Comparison of ENCODE assay signal across 8 cellular contexts in genomic region chr1:225923692-225924555, GRCh38. TPM values are rescaled to one million over a fixed set of nuclear protein-coding genes. Genes with fewer than 3 reads are reported as not detected.
DNase-seq lines count a peak whose midpoint lies in the region; ATAC-seq lines count a peak whose summit lies in the region.

TSS of gene PYCR2 (minus strand) at chr1:225924250. CDS start at chr1:225924110, 140 bp downstream.

- H2AFZ ChIP-seq in Karpas-422 (ENCODE audit: low read length) = peak within 1 kb of the TSS; percentile 79; the same call in 1 of the 2 replicates

- H3K4me3 Mint-ChIP-seq in naive thymus-derived CD8-positive, alpha-beta T cell = peak within 1 kb of the TSS; percentile 92 to 98 (median 96)

- H3K4me2 ChIP-seq in Karpas-422 (ENCODE audit: low read depth, low read length, poor library complexity, severe bottlenecking) = peak within 1 kb of the TSS; percentile 91

- H4K20me1 ChIP-seq in Karpas-422 (ENCODE audit: insufficient read depth, low read depth, low read length) = no peaks in the 10 kb centered on the region

- H3K4me3 ChIP-seq in Karpas-422 (ENCODE audit: low read length) = peak within 1 kb of the TSS; percentile 94

- H3K27ac ChIP-seq in Karpas-422 (ENCODE audit: low read length) = peak within 1 kb of the TSS; percentile 84

- H3K36me3 Mint-ChIP-seq in naive thymus-derived CD8-positive, alpha-beta T cell = peaks cover 0 to 34% (median 5%) of the 10 kb centered on the region in 3 donors

- H3K9me3 Mint-ChIP-seq in naive thymus-derived CD8-positive, alpha-beta T cell = no peaks in the 10 kb centered on the region

- peak within 1 kb of the TSS; percentile 96 for H3K9ac ChIP-seq in Karpas-422 (ENCODE audit: low read length)

- H3K27ac Mint-ChIP-seq in naive thymus-derived CD8-positive, alpha-beta T cell = peak within 1 kb of the TSS; percentile 91 to 98 (median 96)

- no peaks in the 10 kb centered on the region for H3K9me2 ChIP-seq in Karpas-422 (replicated peaks; ENCODE audit: insufficient read depth, low read length)

- H3K4me1 Mint-ChIP-seq in naive thymus-derived CD8-positive, alpha-beta T cell = peaks cover 31 to 72% (median 66%) of the 10 kb centered on the region in 4 donors

- POLR2A ChIA-PET in naive thymus-derived CD8-positive, alpha-beta T cell (lab: Charles Lee) = interaction anchor here (0.6 to 9.0 kb wide), 33 partner anchors 8 to 496 kb away, joined by 3 to 94 read pairs (median 5); partner anchors contain the start of genes H3-3A, LBR, SDE2 and SRP9

- no peaks in the 10 kb centered on the region for H3K27me3 ChIP-seq in Karpas-422 (ENCODE audit: low read length)

- DNase-seq in DMS79 treated with DMSO at 0.1 percent for 48 hours (lab: John Stamatoyannopoulos, UW) = peak; percentile 97
- DNase-seq in Karpas-422 = peak; percentile 98
- DNase-seq in RKO (ENCODE audit: low spot score) = peak; percentile 96
- peak; percentile 93 for DNase-seq in activated T-helper 1 cell treated with Interleukin-2 at 50 U/mL for 16 hours (ENCODE audit: low read depth)
- peak; percentile 97 for DNase-seq in fibroblast of gingiva (ENCODE audit: low read depth)
- peak; percentile 89 to 95 (median 94) for DNase-seq in naive thymus-derived CD8-positive, alpha-beta T cell
- DNase-seq in stimulated activated naive CD4-positive, alpha-beta T cell (lab: John Stamatoyannopoulos, UW) = peak; percentile 87 to 94 (median 92)

- H3K27me3 Mint-ChIP-seq in naive thymus-derived CD8-positive, alpha-beta T cell = no peaks in the 10 kb centered on the region

- peak; percentile 99 for ATAC-seq in GM21825 (IDR thresholded peaks at IDR 0.05; ENCODE audit: unreplicated experiment)
- peak; percentile 95 to 96 for ATAC-seq in naive thymus-derived CD8-positive, alpha-beta T cell

- H3K79me2 ChIP-seq in Karpas-422 (ENCODE audit: low read length) = peaks cover 21% of the 10 kb centered on the region

- H3K36me3 ChIP-seq in Karpas-422 (ENCODE audit: insufficient read depth, low read length) = 0 out of 2 replicates have a peak, but pooled peaks cover 12% of the 10 kb centered on the region

- H3K9me3 ChIP-seq in Karpas-422 (ENCODE audit: low read length) = no peaks in the 10 kb centered on the region

- H3K4me1 ChIP-seq in Karpas-422 (ENCODE audit: low read length) = peaks cover 21% of the 10 kb centered on the region

RNA-seq across cellular contexts. Expression of gene PYCR2, which starts in this region (rescaled TPM):
- 57.0 and 75.8 TPM in 2 replicates for total RNA-seq in Karpas-422 (2014; rRNA removed; shearing (Covaris generic); ENCODE audit: low replicate concordance)
- total RNA-seq in naive thymus-derived CD8-positive, alpha-beta T cell = 100 to 1,000 TPM; 132 to 153 TPM
- polyA plus RNA-seq in naive thymus-derived CD8-positive, alpha-beta T cell = 100 to 1,000 TPM in 2 of 3 donors, 10 to 100 TPM in 1; 75.0 to 152 (median 121) TPM

Comparison
In these comparisons a context has a peak if more than half of its experiments do, and no peak if none do; other contexts are left out.
1. Peak in every context shown above with its lines: DNase-seq, ATAC-seq, H3K4me3 ChIP-seq and H3K27ac ChIP-seq.